Comparison of ENCODE assay signal across 7 cellular contexts in the genomic region with DNA sequence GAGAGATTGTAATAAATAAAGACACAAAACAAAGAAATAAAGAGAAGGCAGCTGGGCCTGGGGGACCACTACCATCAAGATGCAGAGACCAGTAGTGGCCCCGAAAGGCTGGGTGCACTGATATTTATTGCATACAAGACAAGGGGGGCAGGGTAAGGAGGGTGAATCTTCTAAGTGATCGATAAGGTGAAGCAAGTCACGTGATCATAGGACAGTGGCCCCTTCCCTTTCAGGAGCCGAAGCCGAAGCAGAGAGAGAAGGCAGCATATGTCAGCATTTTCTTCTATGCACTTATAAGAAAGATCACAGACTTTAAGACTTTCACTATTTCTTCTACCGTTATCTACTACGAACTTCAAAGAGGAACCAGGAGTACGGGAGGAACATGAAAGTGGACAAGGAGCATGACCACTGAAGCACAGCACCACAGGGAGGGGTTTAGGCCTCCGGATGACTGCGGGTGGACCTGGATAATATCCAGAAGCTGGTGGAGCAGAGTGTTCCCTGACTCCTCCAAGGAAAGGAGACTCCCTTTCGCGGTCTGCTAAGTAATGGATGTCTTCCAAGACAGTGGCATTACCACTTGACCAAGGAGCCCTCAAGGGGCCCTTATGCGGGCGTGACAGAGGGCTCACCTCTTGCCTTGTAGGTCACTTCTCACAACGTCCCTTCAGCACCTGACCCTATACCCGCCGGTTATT.
DNase-seq lines count a peak whose midpoint lies in the region; ATAC-seq, FAIRE-seq and TF ChIP-seq lines count a peak whose summit lies in the region.
"Not testable (repeated sequence)": the region's sequence is repeated elsewhere in the genome, so short reads cannot be mapped to it uniquely, and the experiment has no call there.

No MANE protein-coding gene starts in this region.

- H3K9me3 Mint-ChIP-seq in MCF 10A (ENCODE audit: unreplicated experiment) = not testable (repeated sequence)

- not testable (repeated sequence) for TF ChIP-seq POLR2A in HepG2 (IDR thresholded peaks at IDR 0.05; ENCODE audit: insufficient read depth in 1 of 2, low read depth in 2 of 2, low read length in 2 of 2); testis (IDR thresholded peaks at IDR 0.05)

- H4K20me1 ChIP-seq in HepG2 (ENCODE audit: insufficient read depth, low read length) = not testable (repeated sequence)

- intact Hi-C loops in MCF 10A (cut with micrococcal nuclease) = loop anchor here (10.0 kb wide), 1 partner anchor 353 kb away; the partner anchor contains the start of gene PLRG1
- intact Hi-C loops in HepG2 (cut with micrococcal nuclease; ENCODE audit: unreplicated experiment); testis (cut with DNase I; ENCODE audit: low total_unique reads): not testable (repeated sequence)

- peak overlapping the region; percentile 57 for H3K27ac Mint-ChIP-seq in MCF 10A (ENCODE audit: low read depth, unreplicated experiment)

- FAIRE-seq in RCC 7860 (lab: Jason Lieb, UNC) = peak; percentile 75
- not testable (repeated sequence) for FAIRE-seq in HepG2 (lab: Jason Lieb, UNC)

- DNase-seq in Caki2 (ENCODE audit: low read depth) = peak; percentile 46
- DNase-seq in M059J (ENCODE audit: low read depth) = peak; percentile 5
- peak; percentile 61 for DNase-seq in RCC 7860 (ENCODE audit: low spot score)
- not testable (repeated sequence) for DNase-seq in MCF 10A (ENCODE audit: unreplicated experiment); HepG2 (ENCODE audit: low spot score)
- peak; percentile 25 for DNase-seq in kidney epithelial cell (ENCODE audit: low read depth)
- DNase-seq in testis = peak; percentile 62

- not testable (repeated sequence) for TF ChIP-seq CTCF in MCF 10A (IDR thresholded peaks at IDR 0.05; ENCODE audit: unreplicated experiment); kidney epithelial cell (IDR thresholded peaks at IDR 0.05; ENCODE audit: insufficient read depth, low read length, poor library complexity, severe bottlenecking); HepG2 (CRISPR knock-in tag; IDR thresholded peaks at IDR 0.05); testis (IDR thresholded peaks at IDR 0.05)

- not testable (repeated sequence) for H3K4me2 ChIP-seq in HepG2 (ENCODE audit: low read depth, low read length)

- H3K27me3 ChIP-seq in kidney epithelial cell (ENCODE audit: control insufficient read depth, insufficient read depth, low read length); HepG2 (ENCODE audit: control insufficient read depth in 1 of 2, insufficient read depth in 2 of 2, low read length in 2 of 2); testis: not testable (repeated sequence)

- not testable (repeated sequence) for H3K9ac ChIP-seq in HepG2 (ENCODE audit: insufficient read depth, low read depth, low read length)

- H3K4me3 ChIP-seq in kidney epithelial cell (ENCODE audit: low read depth, low read length); HepG2 (replicated peaks in 1 of 3; ENCODE audit: insufficient read depth in 1 of 3, low read depth in 2 of 3, low read length in 3 of 3); testis: not testable (repeated sequence)

- POLR2A ChIA-PET in MCF 10A (lab: Yijun Ruan, JAX); HepG2 (lab: Yijun Ruan, JAX): not testable (repeated sequence)

- H3K27ac ChIP-seq in HepG2 (ENCODE audit: extremely low read length, insufficient read depth, low read length); testis: not testable (repeated sequence)

- not testable (repeated sequence) for H3K27me3 Mint-ChIP-seq in MCF 10A (ENCODE audit: insufficient read depth, unreplicated experiment)

- BruUV-seq in MCF 10A (replicated peaks; lab: Mats Ljungman, UMichigan); HepG2 (replicated peaks; lab: Mats Ljungman, UMichigan): not testable (repeated sequence)

- not testable (repeated sequence) for ATAC-seq in HepG2

- H3K4me1 ChIP-seq in HepG2 (ENCODE audit: insufficient read depth, low read length) = not testable (repeated sequence)
- peaks cover 13% of the 10 kb centered on the region for H3K4me1 ChIP-seq in testis

- in situ Hi-C loops in Caki2 (cut with HindIII; ENCODE audit: low pct_unique_long_range_greater_than_20kb, low sequenced_read_pairs); HepG2 (cut with HindIII; ENCODE audit: extremely low pct_ligation_motif_present, low pct_unique_long_range_greater_than_20kb): not testable (repeated sequence)

- not testable (repeated sequence) for TF ChIP-seq EP300 in HepG2 (IDR thresholded peaks at IDR 0.05; ENCODE audit: low read depth in 2 of 2, low read length in 2 of 2); HepG2 (CRISPR knock-in tag; IDR thresholded peaks at IDR 0.05; ENCODE audit: borderline replicate concordance)

- not testable (repeated sequence) for H2AFZ ChIP-seq in HepG2 (ENCODE audit: low read length)

- not testable (repeated sequence) for H3K36me3 Mint-ChIP-seq in MCF 10A (ENCODE audit: insufficient read depth, unreplicated experiment)

- CTCF ChIA-PET in MCF 10A (lab: Yijun Ruan, JAX) = interaction anchor here (1.3 to 1.8 kb wide), 3 partner anchors 8 to 101 kb away, joined by 3 to 8 read pairs (median 3); no protein-coding TSS in a partner anchor
- CTCF ChIA-PET in HepG2 (lab: Yijun Ruan, JAX; ENCODE audit: low intra/inter-chr PET ratio, low total read pairs) = not testable (repeated sequence)

- peaks cover 14% of the 10 kb centered on the region for H3K4me1 Mint-ChIP-seq in MCF 10A (ENCODE audit: insufficient read depth, unreplicated experiment)

- WGBS in HepG2 (ENCODE audit: low lambda C conversion rate) = 34% methylated on average over 14 of the region's 17 CpGs
- 49 to 52% methylated on average over 17 of the region's 17 CpGs for WGBS in testis, 2 donors

- not testable (repeated sequence) for H3K36me3 ChIP-seq in kidney epithelial cell (ENCODE audit: control insufficient read depth, insufficient read depth, low read length); HepG2 (replicated peaks in 1 of 2; ENCODE audit: control insufficient read depth in 1 of 2, insufficient read depth in 2 of 2, low read length in 2 of 2); testis (ENCODE audit: low read depth, missing control alignments)

- H3K9me3 ChIP-seq in HepG2 (ENCODE audit: low read length); testis: not testable (repeated sequence)

- not testable (repeated sequence) for H3K4me3 Mint-ChIP-seq in MCF 10A (ENCODE audit: unreplicated experiment)

- H3K79me2 ChIP-seq in HepG2 (ENCODE audit: insufficient read depth, low read length) = not testable (repeated sequence)

- not testable (repeated sequence) for TF ChIP-seq RAD21 in HepG2 (CRISPR knock-in tag; IDR thresholded peaks at IDR 0.05)

TF ChIP-seq in HepG2, 621 proteins besides CTCF, POLR2A, EP300 and RAD21:
- TF ChIP-seq RAD51 (IDR thresholded peaks at IDR 0.05; ENCODE audit: borderline replicate concordance) = peak; percentile 69; the same call in 1 of the 2 replicates
